ENCODE assay signal across 8 cellular contexts in the genomic region with DNA sequence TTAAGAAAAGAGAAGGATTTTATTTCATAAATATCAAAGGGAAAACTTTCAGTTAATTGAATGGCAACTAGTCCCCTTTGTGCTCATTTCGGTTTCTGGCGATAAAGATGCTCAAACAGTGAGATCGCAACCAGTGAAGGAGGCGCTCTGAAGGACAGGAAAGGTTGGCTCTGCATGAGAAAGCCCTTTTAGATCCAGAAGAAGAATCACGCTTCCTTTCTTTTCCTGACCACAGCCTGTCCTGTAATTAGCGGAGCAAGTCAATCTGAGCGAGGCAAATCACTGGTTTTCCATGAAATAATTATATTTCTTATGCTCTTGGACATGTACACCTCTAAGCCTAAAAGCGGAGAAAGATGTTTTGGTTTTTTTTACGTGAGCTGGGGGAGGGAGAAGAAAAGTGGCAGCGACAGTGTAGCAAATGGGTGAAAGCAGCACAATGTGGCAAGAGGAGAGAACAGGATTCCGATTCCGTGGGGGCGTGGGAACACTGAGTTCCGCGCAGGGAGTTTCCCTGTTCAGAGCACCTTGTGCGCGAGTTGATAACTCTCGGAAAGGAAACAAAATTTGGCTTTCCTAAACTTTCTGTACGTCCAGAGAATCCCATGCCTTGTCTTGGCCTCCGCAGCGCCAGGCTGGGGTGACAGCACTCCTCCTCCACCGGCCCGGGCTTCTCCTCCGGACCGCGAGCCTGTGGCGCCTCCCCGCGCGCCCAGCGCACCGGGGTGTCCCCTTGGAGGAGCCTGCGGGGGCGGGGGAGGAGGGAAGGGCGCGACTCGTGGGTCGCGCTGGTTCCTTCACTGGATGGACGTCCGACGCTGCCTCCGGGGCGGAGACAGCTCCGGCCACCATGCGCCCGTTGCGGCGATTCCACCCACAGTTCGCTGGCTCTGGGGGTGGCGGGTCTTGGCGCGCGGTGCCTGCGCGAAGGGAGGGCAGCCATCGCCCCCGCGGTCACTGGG. TPM values are rescaled to one million over a fixed set of nuclear protein-coding genes. Genes with fewer than 3 reads are reported as not detected.
DNase-seq lines count a peak whose midpoint lies in the region; ATAC-seq and TF ChIP-seq lines count a peak whose summit lies in the region.

No MANE protein-coding gene starts in this region.

- peaks cover 8% of the 10 kb centered on the region for H3K4me1 Mint-ChIP-seq in activated naive CD8-positive, alpha-beta T cell treated with anti-CD3 and anti-CD28 coated beads, Interleukin-2, amount 10 ng/mL, durations not matched to agents 7 days and 5 days

- H3K9ac ChIP-seq in smooth muscle cell (ENCODE audit: low read depth), result no peak overlapping the region

- H3K27me3 ChIP-seq in AG04450 (ENCODE audit: control insufficient read depth, insufficient read depth, low read length), result peaks cover 41% of the 10 kb centered on the region
- H3K27me3 ChIP-seq in smooth muscle cell (ENCODE audit: low read depth), result peaks cover 97% of the 10 kb centered on the region

- H4K20me1 ChIP-seq in smooth muscle cell (ENCODE audit: low read depth), result no peaks in the 10 kb centered on the region

- H3K4me3 ChIP-seq in AG04450 (ENCODE audit: low read depth, low read length), result peak overlapping the region; percentile 25
- H3K4me3 ChIP-seq in HEK293 (ENCODE audit: low read depth, low read length), result peak overlapping the region; percentile 54
- H3K4me3 ChIP-seq in smooth muscle cell, result peak overlapping the region; percentile 59

- H3K9me3 Mint-ChIP-seq in activated naive CD8-positive, alpha-beta T cell treated with anti-CD3 and anti-CD28 coated beads, Interleukin-2, amount 10 ng/mL, durations not matched to agents 7 days and 5 days, result no peaks in the 10 kb centered on the region

- peak overlapping the region; percentile 61 for H2AFZ ChIP-seq in smooth muscle cell (ENCODE audit: low read depth)

- ATAC-seq in activated naive CD8-positive, alpha-beta T cell treated with anti-CD3 and anti-CD28 coated beads, Interleukin-2, amount 10 ng/mL, durations not matched to agents 7 days and 5 days (ENCODE audit: low read depth), result peak; percentile 24
- ATAC-seq in GM21737 (IDR thresholded peaks at IDR 0.05; ENCODE audit: unreplicated experiment), result no peak
- ATAC-seq in HG02981 (IDR thresholded peaks at IDR 0.05; ENCODE audit: unreplicated experiment), result no peak

- H3F3A ChIP-seq in smooth muscle cell (ENCODE audit: low read depth), result no peaks in the 10 kb centered on the region

- CTCF ChIA-PET in AG04450 (lab: Charles Lee) (interaction anchor here (0.6 to 5.8 kb wide), 3 partner anchors 138 to 147 kb away, joined by 3 to 237 read pairs (median 3); a partner anchor contains a TSS), HEK293 (lab: Yijun Ruan, JAX) (interaction anchor here (2.8 to 6.1 kb wide), 2 partner anchors 99 to 146 kb away, joined by 10 to 76 read pairs; a partner anchor contains a TSS)

- H3K27me3 Mint-ChIP-seq in activated naive CD8-positive, alpha-beta T cell treated with anti-CD3 and anti-CD28 coated beads, Interleukin-2, amount 10 ng/mL, durations not matched to agents 7 days and 5 days, result peaks cover 82% of the 10 kb centered on the region

- H3K9me3 ChIP-seq in AG04450 (ENCODE audit: control insufficient read depth, insufficient read depth, low read length) (no peaks in the 10 kb centered on the region; the same call in 1 of the 2 replicates), HEK293 (ENCODE audit: control insufficient read depth, insufficient read depth, low read depth, low read length) (no peaks in the 10 kb centered on the region), smooth muscle cell (replicated peaks; ENCODE audit: low read depth) (no peaks in the 10 kb centered on the region)

- 4% methylated on average over 38 of the region's 59 CpGs for WGBS in smooth muscle cell (ENCODE audit: low lambda C conversion rate)

- peak overlapping the region; percentile 97 for H3K4me2 ChIP-seq in smooth muscle cell

- no peaks in the 10 kb centered on the region for H3K36me3 Mint-ChIP-seq in activated naive CD8-positive, alpha-beta T cell treated with anti-CD3 and anti-CD28 coated beads, Interleukin-2, amount 10 ng/mL, durations not matched to agents 7 days and 5 days

- H3K36me3 ChIP-seq in HEK293 (ENCODE audit: control insufficient read depth in 2 of 2, insufficient read depth in 1 of 2, low read length in 2 of 2) (no peaks in the 10 kb centered on the region), smooth muscle cell (ENCODE audit: low read depth) (no peaks in the 10 kb centered on the region)

- POLR2A ChIA-PET in AG04450 (lab: Yijun Ruan, JAX), result no interaction called here
- POLR2A ChIA-PET in HEK293 (lab: Yijun Ruan, JAX), result no interaction called here
- POLR2A ChIA-PET in activated naive CD8-positive, alpha-beta T cell treated with anti-CD3 and anti-CD28 coated beads, Interleukin-2, amount 10 ng/mL, durations not matched to agents 7 days and 5 days (lab: Charles Lee), result no interaction called here

- H3K27ac Mint-ChIP-seq in activated naive CD8-positive, alpha-beta T cell treated with anti-CD3 and anti-CD28 coated beads, Interleukin-2, amount 10 ng/mL, durations not matched to agents 7 days and 5 days, result no peak overlapping the region

- H3K4me3 Mint-ChIP-seq in activated naive CD8-positive, alpha-beta T cell treated with anti-CD3 and anti-CD28 coated beads, Interleukin-2, amount 10 ng/mL, durations not matched to agents 7 days and 5 days, result peak overlapping the region; percentile 75

- H3K4me1 ChIP-seq in HEK293 (ENCODE audit: control insufficient read depth, insufficient read depth, low read length) (no peaks in the 10 kb centered on the region), smooth muscle cell (ENCODE audit: low read depth) (no peaks in the 10 kb centered on the region)

- H3K27ac ChIP-seq in AG04450 (ENCODE audit: low read depth, low read length) (no peak overlapping the region), HEK293 (ENCODE audit: extremely low read depth, low read depth, low read length) (peak overlapping the region; percentile 49; the same call in 1 of the 2 replicates), smooth muscle cell (ENCODE audit: low read depth) (no peak overlapping the region)

- DNase-seq in AG04450 (ENCODE audit: low read depth, low spot score) (no peak), iPS-NIHi7 (ENCODE audit: extremely low spot score) (peak; percentile 20), smooth muscle cell (lab: John Stamatoyannopoulos, UW; ENCODE audit: unreplicated experiment) (no peak), activated gamma-delta T cell (lab: John Stamatoyannopoulos, UW) (no peak)
- DNase-seq in activated naive CD8-positive, alpha-beta T cell treated with anti-CD3 and anti-CD28 coated beads, Interleukin-2, amount 10 ng/mL, durations not matched to agents 7 days and 5 days, result peak; percentile 41

- TF ChIP-seq CTCF in AG04450 (IDR thresholded peaks at IDR 0.05; ENCODE audit: low read depth, low read length), result no peak
- TF ChIP-seq CTCF in HEK293 (tag by site-specific recombination; IDR thresholded peaks at IDR 0.05), result no peak
- no peak for TF ChIP-seq CTCF in smooth muscle cell (IDR thresholded peaks at IDR 0.05; ENCODE audit: borderline replicate concordance, insufficient read depth, poor library complexity, severe bottlenecking)

- no peaks in the 10 kb centered on the region for H3K79me2 ChIP-seq in smooth muscle cell (ENCODE audit: low read depth)

TF ChIP-seq in HEK293, 187 proteins besides CTCF, POLR2A, EP300 and RAD21 (continues in another document):
- no peak for TF ChIP-seq ZNF776 (tag by site-specific recombination; IDR thresholded peaks at IDR 0.05; ENCODE audit: borderline replicate concordance)
- TF ChIP-seq, protein P1, sequence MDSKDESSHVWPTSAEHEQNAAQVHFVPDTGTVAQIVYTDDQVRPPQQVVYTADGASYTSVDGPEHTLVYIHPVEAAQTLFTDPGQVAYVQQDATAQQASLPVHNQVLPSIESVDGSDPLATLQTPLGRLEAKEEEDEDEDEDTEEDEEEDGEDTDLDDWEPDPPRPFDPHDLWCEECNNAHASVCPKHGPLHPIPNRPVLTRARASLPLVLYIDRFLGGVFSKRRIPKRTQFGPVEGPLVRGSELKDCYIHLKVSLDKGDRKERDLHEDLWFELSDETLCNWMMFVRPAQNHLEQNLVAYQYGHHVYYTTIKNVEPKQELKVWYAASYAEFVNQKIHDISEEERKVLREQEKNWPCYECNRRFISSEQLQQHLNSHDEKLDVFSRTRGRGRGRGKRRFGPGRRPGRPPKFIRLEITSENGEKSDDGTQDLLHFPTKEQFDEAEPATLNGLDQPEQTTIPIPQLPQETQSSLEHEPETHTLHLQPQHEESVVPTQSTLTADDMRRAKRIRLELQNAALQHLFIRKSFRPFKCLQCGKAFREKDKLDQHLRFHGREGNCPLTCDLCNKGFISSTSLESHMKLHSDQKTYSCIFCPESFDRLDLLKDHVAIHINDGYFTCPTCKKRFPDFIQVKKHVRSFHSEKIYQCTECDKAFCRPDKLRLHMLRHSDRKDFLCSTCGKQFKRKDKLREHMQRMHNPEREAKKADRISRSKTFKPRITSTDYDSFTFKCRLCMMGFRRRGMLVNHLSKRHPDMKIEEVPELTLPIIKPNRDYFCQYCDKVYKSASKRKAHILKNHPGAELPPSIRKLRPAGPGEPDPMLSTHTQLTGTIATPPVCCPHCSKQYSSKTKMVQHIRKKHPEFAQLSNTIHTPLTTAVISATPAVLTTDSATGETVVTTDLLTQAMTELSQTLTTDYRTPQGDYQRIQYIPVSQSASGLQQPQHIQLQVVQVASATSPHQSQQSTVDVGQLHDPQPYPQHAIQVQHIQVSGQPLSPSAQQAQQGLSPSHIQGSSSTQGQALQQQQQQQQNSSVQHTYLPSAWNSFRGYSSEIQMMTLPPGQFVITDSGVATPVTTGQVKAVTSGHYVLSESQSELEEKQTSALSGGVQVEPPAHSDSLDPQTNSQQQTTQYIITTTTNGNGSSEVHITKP (tag by site-specific recombination; IDR thresholded peaks at IDR 0.05), result no peak
- TF ChIP-seq, protein P2, sequence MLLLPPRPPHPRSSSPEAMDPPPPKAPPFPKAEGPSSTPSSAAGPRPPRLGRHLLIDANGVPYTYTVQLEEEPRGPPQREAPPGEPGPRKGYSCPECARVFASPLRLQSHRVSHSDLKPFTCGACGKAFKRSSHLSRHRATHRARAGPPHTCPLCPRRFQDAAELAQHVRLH (tag by site-specific recombination; IDR thresholded peaks at IDR 0.05), result no peak
- TF ChIP-seq SP2 (tag by site-specific recombination; IDR thresholded peaks at IDR 0.05), result peak; percentile 29
- no peak for TF ChIP-seq ZNF433 (tag by site-specific recombination; IDR thresholded peaks at IDR 0.05; ENCODE audit: low read depth)

RNA-seq across cellular contexts. Expression of a gene that starts 0.6 kb away (rescaled TPM):
- not detected in 2 replicates for polyA plus RNA-seq in AG04450 (2011; rRNA removed)
- not detected in 2 replicates for polyA minus RNA-seq in AG04450 (2011; rRNA and poly(A)+ RNA removed)
- total RNA-seq in activated naive CD8-positive, alpha-beta T cell treated with anti-CD3 and anti-CD28 coated beads, Interleukin-2, amount 10 ng/mL, durations not matched to agents 7 days and 5 days, result not detected
- total RNA-seq in smooth muscle cell, result 0.04 TPM in 1 of 2 replicates, not detected in the other
- not detected in 2 replicates for polyA plus RNA-seq in smooth muscle cell

Comparison
In these comparisons a context has a peak if more than half of its experiments do, and no peak if none do; other contexts are left out.
1. DNase-seq: peak in activated naive CD8-positive, alpha-beta T cell treated with anti-CD3 and anti-CD28 coated beads, Interleukin-2, amount 10 ng/mL, durations not matched to agents 7 days and 5 days (single experiment) and iPS-NIHi7 (single experiment); none in AG04450 (single experiment), smooth muscle cell (single experiment) and activated gamma-delta T cell (single experiment).
2. Peak in every context shown above with its lines, with median percentiles within 50 percentile points of each other: H3K4me3 ChIP-seq.